ENCODE assay signal across 11 cellular contexts in the genomic region with DNA sequence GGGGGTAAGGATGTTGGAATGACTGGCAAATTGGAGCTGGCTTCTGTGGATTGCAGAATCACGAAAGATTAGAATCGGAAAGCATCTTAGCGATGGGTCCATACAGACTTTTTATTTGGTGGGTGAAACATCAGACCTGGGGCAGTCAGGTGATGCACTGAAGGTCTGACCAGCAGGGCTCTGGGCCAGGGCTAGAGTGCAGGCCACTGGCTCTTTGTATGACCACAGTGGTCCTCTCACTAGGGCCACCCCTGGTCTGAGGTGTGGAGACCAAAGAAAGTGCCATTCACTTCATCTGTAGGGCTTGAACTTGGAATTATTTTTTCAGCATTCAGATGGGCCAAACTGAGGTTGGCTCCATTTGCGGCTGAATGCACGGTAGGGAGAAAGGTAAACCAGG.
"Had no signal": no experiment of that assay in that cellular context is flagged by ENCODE, and none has a peak within 500 bp of the region (broad histone marks: within the 10 kb centered on the region; RNA-seq: fewer than 3 reads in every experiment).

No MANE protein-coding gene starts in this region.

- H2AFZ ChIP-seq: GM23248, GM23338 had no signal

- H3K4me1 ChIP-seq: HAP-1 had no signal

- H3K4me3 Mint-ChIP-seq: GM23338, H9, HFFc6 had no signal

- H3K9me3 Mint-ChIP-seq: HFFc6 had no signal

- H3K36me3 ChIP-seq: HAP-1 had no signal

- H3K9ac ChIP-seq: GM23248 had no signal

- H3K4me3 ChIP-seq: GM23248, GM23338, HAP-1 had no signal

- H3K4me2 ChIP-seq: GM23338 had no signal

- H3K27ac ChIP-seq: GM23248 had no signal

- H3K9me3 ChIP-seq: HAP-1 had no signal

- FAIRE-seq: H1, H54 had no signal

- ATAC-seq: GM23338, HCT116 had no signal

- H3K27ac Mint-ChIP-seq: GM23338, H9, HFFc6 had no signal

- DNase-seq: GM23248, GOT3, H7, H9, HCEC 1CT, HFFc6 had no signal
